9 cellular contexts compared by ENCODE assay signal in genomic region chr15:90873488-90873997, GRCh38. TPM values are rescaled to one million over a fixed set of nuclear protein-coding genes. Genes with fewer than 3 reads are reported as not detected.
A peak's percentile ranks its signal among the peaks of the same experiment; 100 is the strongest.
DNase-seq lines count a peak whose midpoint lies in the region; ATAC-seq and TF ChIP-seq lines count a peak whose summit lies in the region.
"Had no signal": no experiment of that assay in that cellular context is flagged by ENCODE, and none has a peak within 500 bp of the region (broad histone marks: within the 10 kb centered on the region; RNA-seq: fewer than 3 reads in every experiment).

No MANE protein-coding gene starts in this region.

- H3K27me3 ChIP-seq in heart left ventricle (no peaks in the 10 kb centered on the region), mammary epithelial cell (ENCODE audit: insufficient read depth, low read length) (no peaks in the 10 kb centered on the region), uterus (no peaks in the 10 kb centered on the region), BE2C (no peaks in the 10 kb centered on the region)
- H3K27me3 ChIP-seq: MG63 had no signal

- CTCF ChIA-PET in mammary epithelial cell (lab: Charles Lee; ENCODE audit: low non-redundant PET): no interaction called here

- no peak overlapping the region for H3K9ac ChIP-seq in mammary epithelial cell (ENCODE audit: insufficient read depth, low read length)

- H3K4me3 ChIP-seq in heart left ventricle: peak overlapping the region in 10 of 12 donors; percentile 5 to 96 (median 88)
- no peak overlapping the region for H3K4me3 ChIP-seq in mammary epithelial cell (replicated peaks in 1 of 3; ENCODE audit: insufficient read depth in 1 of 3, low read depth in 2 of 3, low read length in 3 of 3)
- H3K4me3 ChIP-seq in uterus: no peak overlapping the region
- no peak overlapping the region for H3K4me3 ChIP-seq in BE2C (ENCODE audit: low read depth, low read length)

- no peaks in the 10 kb centered on the region for H3K27me3 Mint-ChIP-seq in mesothelial cell of epicardium (ENCODE audit: low read depth)

- H3K4me3 Mint-ChIP-seq in mesothelial cell of epicardium: peak overlapping the region; percentile 74

- peaks cover 0 to 34% (median 30%) of the 10 kb centered on the region in 9 donors for H3K36me3 ChIP-seq in heart left ventricle
- peaks cover 7% of the 10 kb centered on the region for H3K36me3 ChIP-seq in mammary epithelial cell (ENCODE audit: insufficient read depth, low read length)
- no peaks in the 10 kb centered on the region for H3K36me3 ChIP-seq in uterus
- peaks cover 10% of the 10 kb centered on the region for H3K36me3 ChIP-seq in BE2C

- peak overlapping the region; percentile 97 for H3K4me2 ChIP-seq in mammary epithelial cell (ENCODE audit: insufficient read depth, low read depth, low read length)

- H3K27ac ChIP-seq in heart left ventricle: peak overlapping the region in 11 of 12 donors; percentile 24 to 100 (median 98)
- H3K27ac ChIP-seq in mammary epithelial cell (ENCODE audit: insufficient read depth, low read depth, low read length): peak overlapping the region; percentile 63
- H3K27ac ChIP-seq in uterus: peak overlapping the region; percentile 94

- in situ Hi-C loops in mammary epithelial cell (cut with MboI; ENCODE audit: low sequenced_read_pairs in 2 of 2): no loop called here

- peaks cover 22% of the 10 kb centered on the region for H3K36me3 Mint-ChIP-seq in mesothelial cell of epicardium

- TF ChIP-seq POLR2A in heart left ventricle (IDR thresholded peaks at IDR 0.05) (no peak), uterus (IDR thresholded peaks at IDR 0.05) (no peak)

- intact Hi-C loops in heart left ventricle (cut with DNase I) (loop anchor here in 5 of 10 donors (5.0 kb wide), 3 partner anchors 56 to 156 kb away; partner anchors contain the start of genes BLM (in 2 of the 5) and HDDC3 (in 2 of the 5)), left ventricle myocardium superior (cut with micrococcal nuclease) (no loop called here), mammary epithelial cell (cut with micrococcal nuclease) (loop anchor here (2.0 to 5.0 kb wide), 4 partner anchors 96 to 226 kb away; partner anchors contain the start of gene BLM), uterus (cut with DNase I; ENCODE audit: low total_unique reads) (no loop called here)

- H3K4me1 Mint-ChIP-seq in mesothelial cell of epicardium: peaks cover 50% of the 10 kb centered on the region

- no peaks in the 10 kb centered on the region for H3K9me3 Mint-ChIP-seq in mesothelial cell of epicardium

- no peaks in the 10 kb centered on the region for H4K20me1 ChIP-seq in mammary epithelial cell (ENCODE audit: insufficient read depth, low read length)

- dilution Hi-C loops in mammary epithelial cell (cut with HindIII; ENCODE audit: low sequenced_read_pairs): no loop called here

- no peak for DNase-seq in heart left ventricle
- DNase-seq in left ventricle myocardium superior: no peak
- no peak for DNase-seq in mammary epithelial cell
- DNase-seq in mesothelial cell of epicardium (ENCODE audit: low spot score in 2 of 2, unreplicated experiment in 2 of 2): no peak
- no peak for DNase-seq in uterus
- DNase-seq in middle frontal gyrus (ENCODE audit: extremely low spot score, low spot score): no peak
- no peak for DNase-seq in BE2C

- peaks cover 61% of the 10 kb centered on the region for H3K79me2 ChIP-seq in mammary epithelial cell (ENCODE audit: insufficient read depth, low read length)

- no peak overlapping the region for H2AFZ ChIP-seq in mammary epithelial cell (ENCODE audit: low read depth, low read length)

- TF ChIP-seq CTCF in heart left ventricle (IDR thresholded peaks at IDR 0.05) (no peak), mammary epithelial cell (conservative IDR thresholded peaks at IDR 0.05 in 1 of 2, IDR thresholded peaks at IDR 0.05 in 1 of 2; ENCODE audit: extremely low read depth in 1 of 2, insufficient read depth in 1 of 2, low read depth in 1 of 2, low read length in 2 of 2) (no peak), mesothelial cell of epicardium (IDR thresholded peaks at IDR 0.05; ENCODE audit: unreplicated experiment) (no peak), uterus (IDR thresholded peaks at IDR 0.05) (no peak), BE2C (IDR thresholded peaks at IDR 0.05; ENCODE audit: low read depth, low read length) (no peak)

- WGBS in heart left ventricle, 4 donors: 55 to 78% (median 68%) methylated on average over 6 of the region's 6 CpGs
- 83% methylated on average over 3 of the region's 6 CpGs for WGBS in mammary epithelial cell (ENCODE audit: low coverage, missing lambda C conversion rate)

- H3K4me1 ChIP-seq in heart left ventricle (peaks cover 16 to 51% (median 44%) of the 10 kb centered on the region in 12 donors), mammary epithelial cell (ENCODE audit: insufficient read depth, low read length) (peaks cover 44% of the 10 kb centered on the region), uterus (peaks cover 10 to 12% of the 10 kb centered on the region in 2 donors), BE2C (peaks cover 8% of the 10 kb centered on the region; the same call in 1 of the 2 replicates)

- H3K9me3 ChIP-seq in heart left ventricle: no peaks in the 10 kb centered on the region
- no peaks in the 10 kb centered on the region for H3K9me3 ChIP-seq in mammary epithelial cell (replicated peaks; ENCODE audit: insufficient read depth, low read length)
- no peaks in the 10 kb centered on the region for H3K9me3 ChIP-seq in uterus
- H3K9me3 ChIP-seq in BE2C: no peaks in the 10 kb centered on the region
- H3K9me3 ChIP-seq: MG63 had no signal

- BruUV-seq in mammary epithelial cell (replicated peaks; lab: Mats Ljungman, UMichigan): no TSS peak

- peak overlapping the region; percentile 92 for H3K27ac Mint-ChIP-seq in mesothelial cell of epicardium

- ATAC-seq in heart left ventricle: no peak
- ATAC-seq in left ventricle myocardium superior: no peak
- ATAC-seq in HG03095 (IDR thresholded peaks at IDR 0.05; ENCODE audit: unreplicated experiment): no peak

RNA-seq across cellular contexts. Expression of gene FURIN, which starts 5.2 kb away (rescaled TPM):
- total RNA-seq in heart left ventricle (100 to 1,000 TPM in 2 of 9 donors, 10 to 100 TPM in 7; 38.7 to 122 (median 64.8) TPM), left ventricle myocardium superior (49.9 TPM), mammary epithelial cell (10 to 100 TPM; 49.6 to 50.3 TPM), mesothelial cell of epicardium (97.7 to 98.8 TPM (median 98.8 TPM) in 3 replicates), uterus (10 to 100 TPM; 20.5 to 54.8 (median 30.5) TPM)
- polyA plus RNA-seq in heart left ventricle (100 to 1,000 TPM in 1 of 2 donors, 10 to 100 TPM in 1; 37.2 to 174 TPM), mammary epithelial cell (37.0 TPM)
- polyA minus RNA-seq in mammary epithelial cell: 44.6 TPM
- 41.1 TPM for polyA plus RNA-seq in BE2C (2012; ENCODE audit: insufficient read depth, insufficient read length, low read depth)

RNA-seq across cellular contexts. Expression of gene FES, which starts 10.8 kb away (rescaled TPM):
- 10 to 100 TPM; 10.7 to 37.5 (median 15.9) TPM for total RNA-seq in heart left ventricle
- 10 to 100 TPM; 15.6 to 16.4 TPM for polyA plus RNA-seq in heart left ventricle
- 15.4 TPM for total RNA-seq in left ventricle myocardium superior
- total RNA-seq in mammary epithelial cell: 1 to 10 TPM in 1 of 2 donors, not detected in 1; 2.8 TPM
- not detected for polyA plus RNA-seq in mammary epithelial cell
- not detected for polyA minus RNA-seq in mammary epithelial cell
- total RNA-seq in mesothelial cell of epicardium: 26.5 to 32.6 TPM (median 29.4 TPM) in 3 replicates
- total RNA-seq in uterus: 100 to 1,000 TPM in 1 of 4 donors, 10 to 100 TPM in 2, 1 to 10 TPM in 1; 4.4 to 968 (median 60.1) TPM
- 11.9 TPM for polyA plus RNA-seq in BE2C (2012; ENCODE audit: insufficient read depth, insufficient read length, low read depth)

RNA-seq across cellular contexts. Expression of gene MAN2A2, which starts 29.6 kb away (rescaled TPM):
- total RNA-seq in heart left ventricle (100 to 1,000 TPM in 3 of 9 donors, 10 to 100 TPM in 6; 62.2 to 145 (median 89.0) TPM), left ventricle myocardium superior (146 TPM), mammary epithelial cell (10 to 100 TPM; 11.5 to 12.5 TPM), mesothelial cell of epicardium (89.0 to 104 TPM (median 101 TPM) in 3 replicates), uterus (10 to 100 TPM; 15.9 to 92.0 (median 19.8) TPM)
- polyA plus RNA-seq in heart left ventricle (10 to 100 TPM; 38.7 to 42.3 TPM), mammary epithelial cell (8.7 TPM)
- polyA minus RNA-seq in mammary epithelial cell: 46.6 TPM
- polyA plus RNA-seq in BE2C (2012; ENCODE audit: insufficient read depth, insufficient read length, low read depth): 111 TPM

RNA-seq across cellular contexts. Expression of gene HDDC3, which starts 58.8 kb away (rescaled TPM):
- total RNA-seq in heart left ventricle (10 to 100 TPM; 10.9 to 19.9 (median 15.2) TPM), left ventricle myocardium superior (15.0 TPM), mammary epithelial cell (10 to 100 TPM; 10.5 to 16.2 TPM), mesothelial cell of epicardium (11.5 to 12.4 TPM (median 11.9 TPM) in 3 replicates), uterus (10 to 100 TPM in 2 of 4 donors, 1 to 10 TPM in 1, under 1 TPM in 1; 0.59 to 14.0 (median 7.2) TPM)
- polyA plus RNA-seq in heart left ventricle (10 to 100 TPM; 13.9 to 16.8 TPM), mammary epithelial cell (12.7 TPM)
- polyA minus RNA-seq in mammary epithelial cell: not detected
- 58.6 TPM for polyA plus RNA-seq in BE2C (2012; ENCODE audit: insufficient read depth, insufficient read length, low read depth)

Comparison
In these comparisons a context has a peak if more than half of its experiments do, and no peak if none do; other contexts are left out.
1. H3K4me3 ChIP-seq: peak in heart left ventricle (10 of 12); none in mammary epithelial cell (0 of 3), uterus (0 of 2) and BE2C (single experiment).
2. Peak in every context shown above with its lines, with median percentiles within 50 percentile points of each other: H3K27ac ChIP-seq.